ENCODE assay signal across 2 cellular contexts in genomic region chr2:226450141-226450540, GRCh38.
TF ChIP-seq lines count a peak whose summit lies in the region.

No MANE protein-coding gene starts in this region.

TF ChIP-seq in SK-N-SH, 30 proteins besides CTCF, POLR2A, EP300 and RAD21 (continued from another document):
- TF ChIP-seq, protein P1, sequence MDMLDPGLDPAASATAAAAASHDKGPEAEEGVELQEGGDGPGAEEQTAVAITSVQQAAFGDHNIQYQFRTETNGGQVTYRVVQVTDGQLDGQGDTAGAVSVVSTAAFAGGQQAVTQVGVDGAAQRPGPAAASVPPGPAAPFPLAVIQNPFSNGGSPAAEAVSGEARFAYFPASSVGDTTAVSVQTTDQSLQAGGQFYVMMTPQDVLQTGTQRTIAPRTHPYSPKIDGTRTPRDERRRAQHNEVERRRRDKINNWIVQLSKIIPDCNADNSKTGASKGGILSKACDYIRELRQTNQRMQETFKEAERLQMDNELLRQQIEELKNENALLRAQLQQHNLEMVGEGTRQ (IDR thresholded peaks at IDR 0.05; ENCODE audit: borderline replicate concordance, low read depth, low read length) = no peak
TF ChIP-seq in SK-N-SH: peak in this region for 0.

TF ChIP-seq in SK-N-SH treated with all-trans-retinoic acid at 6 μM for 48 hours, 23 proteins besides CTCF, POLR2A, EP300 and RAD21 (continued from another document):
- TF ChIP-seq CREB5 (CRISPR knock-in tag; IDR thresholded peaks at IDR 0.05; ENCODE audit: low read depth) = no peak
- TF ChIP-seq ZNF8 (CRISPR knock-in tag; IDR thresholded peaks at IDR 0.05) = no peak
- no peak for TF ChIP-seq ISL1 (CRISPR knock-in tag; IDR thresholded peaks at IDR 0.05)
- TF ChIP-seq ZNF70 (CRISPR knock-in tag; IDR thresholded peaks at IDR 0.05) = no peak
- no peak for TF ChIP-seq SNAI2 (CRISPR knock-in tag; IDR thresholded peaks at IDR 0.05)
- TF ChIP-seq TOX (CRISPR knock-in tag; IDR thresholded peaks at IDR 0.05; ENCODE audit: borderline replicate concordance) = no peak
- TF ChIP-seq ZFP30 (CRISPR knock-in tag; IDR thresholded peaks at IDR 0.05) = no peak
- no peak for TF ChIP-seq BACH2 (CRISPR knock-in tag; IDR thresholded peaks at IDR 0.05; ENCODE audit: borderline replicate concordance)
- no peak for TF ChIP-seq ZFP3 (CRISPR knock-in tag; IDR thresholded peaks at IDR 0.05)
